ENCODE assay signal across 8 cellular contexts in genomic region chr11:126307706-126308105, GRCh38. TPM values are rescaled to one million over a fixed set of nuclear protein-coding genes. Genes with fewer than 3 reads are reported as not detected.
DNase-seq lines count a peak whose midpoint lies in the region; ATAC-seq and TF ChIP-seq lines count a peak whose summit lies in the region.

No MANE protein-coding gene starts in this region.

- no peaks in the 10 kb centered on the region for H3K27me3 Mint-ChIP-seq in activated T-helper 17 cell treated with anti-CD3 and anti-CD28 coated beads, Interleukin-2, amount 50 U/mL, for 72 hours
- peaks cover 0 to 2% (median 0%) of the 10 kb centered on the region in 3 donors for H3K27me3 Mint-ChIP-seq in CD14-positive monocyte (ENCODE audit: low read depth in 3 of 3)

- WGBS in spleen, 5 donors, result 26 to 34% (median 29%) methylated on average over 5 of the region's 5 CpGs

- TF ChIP-seq CTCF in GM12872 (IDR thresholded peaks at IDR 0.05; ENCODE audit: insufficient read depth, low read depth, low read length) (peak; percentile 33; the same call in 1 of the 3 replicates), CD14-positive monocyte (IDR thresholded peaks at IDR 0.05) (no peak), spleen (IDR thresholded peaks at IDR 0.05 in 8 of 11, conservative IDR thresholded peaks at IDR 0.05 in 3 of 11) (peak in 4 of 11 experiments; percentile 19 to 29 (median 26))

- no peaks in the 10 kb centered on the region for H3K9me3 ChIP-seq in spleen

- intact Hi-C loops in CD14-positive monocyte (cut with micrococcal nuclease) (no loop called here), spleen (cut with DNase I; ENCODE audit: low total_unique reads) (loop anchor here (5.0 kb wide), 1 partner anchor 175 kb away; no protein-coding TSS in a partner anchor)

- peaks cover 80% of the 10 kb centered on the region for H3K36me3 Mint-ChIP-seq in activated T-helper 17 cell treated with anti-CD3 and anti-CD28 coated beads, Interleukin-2, amount 50 U/mL, for 72 hours (ENCODE audit: low read depth)
- peaks cover 21 to 36% of the 10 kb centered on the region in 2 donors for H3K36me3 Mint-ChIP-seq in CD14-positive monocyte

- H3K4me1 ChIP-seq in spleen, result peaks cover 23 to 94% (median 65%) of the 10 kb centered on the region in 6 donors

- H3K27ac ChIP-seq in spleen, result peak overlapping the region in 2 of 8 donors; percentile 0 to 23

- no peaks in the 10 kb centered on the region for H3K9me3 Mint-ChIP-seq in activated T-helper 17 cell treated with anti-CD3 and anti-CD28 coated beads, Interleukin-2, amount 50 U/mL, for 72 hours
- H3K9me3 Mint-ChIP-seq in CD14-positive monocyte, result no peaks in the 10 kb centered on the region

- DNase-seq in AML-193 (lab: John Stamatoyannopoulos, UW), result peak; percentile 48 to 75
- peak; percentile 44 for DNase-seq in RKO (ENCODE audit: low spot score)
- DNase-seq in fibroblast of the conjunctiva (ENCODE audit: low read depth), result peak; percentile 28
- no peak for DNase-seq in CD14-positive monocyte (ENCODE audit: low spot score)
- DNase-seq in spleen, result no peak

- no peak overlapping the region for H3K27ac Mint-ChIP-seq in activated T-helper 17 cell treated with anti-CD3 and anti-CD28 coated beads, Interleukin-2, amount 50 U/mL, for 72 hours
- H3K27ac Mint-ChIP-seq in CD14-positive monocyte, result peak overlapping the region in 1 of 7 donors; percentile 44

- TF ChIP-seq POLR2A in spleen (IDR thresholded peaks at IDR 0.05), result no peak

- H3K4me3 Mint-ChIP-seq in activated T-helper 17 cell treated with anti-CD3 and anti-CD28 coated beads, Interleukin-2, amount 50 U/mL, for 72 hours, result no peak overlapping the region
- H3K4me3 Mint-ChIP-seq in CD14-positive monocyte, result no peak overlapping the region

- no peak for ATAC-seq in HG03175 (IDR thresholded peaks at IDR 0.05; ENCODE audit: unreplicated experiment)
- ATAC-seq in activated T-helper 17 cell treated with anti-CD3 and anti-CD28 coated beads, Interleukin-2, amount 50 U/mL, for 72 hours (replicated peaks), result no peak

- peaks cover 29% of the 10 kb centered on the region for H3K4me1 Mint-ChIP-seq in activated T-helper 17 cell treated with anti-CD3 and anti-CD28 coated beads, Interleukin-2, amount 50 U/mL, for 72 hours
- H3K4me1 Mint-ChIP-seq in CD14-positive monocyte, result peaks cover 49% of the 10 kb centered on the region

- H3K4me3 ChIP-seq in spleen, result no peak overlapping the region

- H3K27me3 ChIP-seq in spleen (replicated peaks in 1 of 7), result no peaks in the 10 kb centered on the region

- H3K36me3 ChIP-seq in spleen, result peaks cover 0 to 55% (median 9%) of the 10 kb centered on the region in 6 donors

RNA-seq across cellular contexts. Expression of gene DCPS, which starts 3.8 kb away (rescaled TPM):
- 10 to 100 TPM; 28.1 to 47.5 TPM for total RNA-seq in activated T-helper 17 cell treated with anti-CD3 and anti-CD28 coated beads, Interleukin-2, amount 50 U/mL, for 72 hours
- polyA plus RNA-seq in CD14-positive monocyte (10 to 100 TPM; 30.4 to 30.7 TPM), spleen (10 to 100 TPM; 23.9 to 35.2 (median 30.4) TPM)
- total RNA-seq in spleen, result 10 to 100 TPM; 17.4 to 30.8 (median 21.1) TPM

RNA-seq across cellular contexts. Expression of gene TIRAP, which starts 24.8 kb away (rescaled TPM):
- total RNA-seq in activated T-helper 17 cell treated with anti-CD3 and anti-CD28 coated beads, Interleukin-2, amount 50 U/mL, for 72 hours, result 10 to 100 TPM; 11.1 to 12.0 TPM
- polyA plus RNA-seq in CD14-positive monocyte (10 to 100 TPM in 1 of 2 donors, 1 to 10 TPM in 1; 7.0 to 13.8 TPM), spleen (1 to 10 TPM; 2.6 to 7.3 (median 3.0) TPM)
- 10 to 100 TPM; 15.4 to 23.5 (median 18.5) TPM for total RNA-seq in spleen

RNA-seq across cellular contexts. Expression of gene FOXRED1, which starts 38.8 kb away (rescaled TPM):
- 10 to 100 TPM; 34.6 to 47.1 TPM for total RNA-seq in activated T-helper 17 cell treated with anti-CD3 and anti-CD28 coated beads, Interleukin-2, amount 50 U/mL, for 72 hours
- polyA plus RNA-seq in CD14-positive monocyte (10 to 100 TPM; 15.2 to 15.4 TPM), spleen (10 to 100 TPM; 20.5 to 31.6 (median 23.3) TPM)
- 10 to 100 TPM; 26.1 to 48.1 (median 32.0) TPM for total RNA-seq in spleen

RNA-seq across cellular contexts. Expression of gene SRPRA, which starts 39.0 kb away (rescaled TPM):
- 100 to 1,000 TPM in 1 of 2 donors, 10 to 100 TPM in 1; 92.5 to 142 TPM for total RNA-seq in activated T-helper 17 cell treated with anti-CD3 and anti-CD28 coated beads, Interleukin-2, amount 50 U/mL, for 72 hours
- polyA plus RNA-seq in CD14-positive monocyte (10 to 100 TPM; 68.7 to 87.6 TPM), spleen (10 to 100 TPM; 30.9 to 35.3 (median 32.0) TPM)
- 100 to 1,000 TPM; 103 to 130 (median 117) TPM for total RNA-seq in spleen

RNA-seq across cellular contexts. Expression of gene ST3GAL4, which starts 47.8 kb away (rescaled TPM):
- 10 to 100 TPM; 10.0 to 16.2 TPM for total RNA-seq in activated T-helper 17 cell treated with anti-CD3 and anti-CD28 coated beads, Interleukin-2, amount 50 U/mL, for 72 hours
- polyA plus RNA-seq in CD14-positive monocyte, result 10 to 100 TPM in 1 of 2 donors, 1 to 10 TPM in 1; 7.8 to 10.1 TPM
- 100 to 1,000 TPM in 1 of 7 donors, 10 to 100 TPM in 6; 41.2 to 102 (median 53.0) TPM for total RNA-seq in spleen
- polyA plus RNA-seq in spleen, result 10 to 100 TPM; 12.8 to 25.0 (median 22.4) TPM

Comparison
In these comparisons a context has a peak if more than half of its experiments do, and no peak if none do; other contexts are left out.
1. DNase-seq: peak in AML-193 (2 of 2), RKO (single experiment) and fibroblast of the conjunctiva (single experiment); none in CD14-positive monocyte (single experiment) and spleen (single experiment).